Comparison of ENCODE assay signal across 9 cellular contexts in the genomic region with DNA sequence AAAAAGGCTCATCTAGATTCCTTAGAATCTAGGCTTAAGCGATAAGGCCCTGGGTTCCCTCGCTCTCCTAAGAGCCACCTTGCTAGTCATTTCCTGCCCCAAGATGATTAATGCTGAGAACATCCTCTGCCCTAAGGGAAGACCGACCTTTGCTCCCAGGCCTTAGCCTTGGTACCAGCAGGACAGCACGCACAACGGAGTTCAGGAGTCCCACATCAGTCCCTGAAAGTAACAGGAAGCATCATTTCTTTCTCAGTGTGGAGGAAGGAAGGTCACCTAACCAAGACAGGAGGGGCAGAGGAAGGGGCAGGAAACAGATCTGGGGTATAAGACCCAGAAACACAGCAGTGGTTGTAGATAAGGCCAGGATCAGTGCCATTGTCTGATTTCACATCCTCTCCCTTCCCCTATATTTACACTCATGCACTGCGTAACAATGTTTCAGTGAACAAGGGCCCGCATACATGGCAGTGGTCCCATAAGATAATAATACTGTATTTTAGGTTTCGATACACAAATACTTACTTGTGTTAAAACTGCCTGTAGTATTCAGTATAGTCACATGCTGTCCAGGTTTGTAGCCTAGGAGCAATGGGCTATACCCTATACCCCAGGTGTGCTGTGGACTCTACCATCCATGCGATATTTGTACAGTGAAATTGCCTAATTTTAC. TPM values are rescaled to one million over a fixed set of nuclear protein-coding genes. Genes with fewer than 3 reads are reported as not detected.
DNase-seq lines count a peak whose midpoint lies in the region; ATAC-seq and TF ChIP-seq lines count a peak whose summit lies in the region.
"Had no signal": no experiment of that assay in that cellular context is flagged by ENCODE, and none has a peak within 500 bp of the region (broad histone marks: within the 10 kb centered on the region; RNA-seq: fewer than 3 reads in every experiment).

No MANE protein-coding gene starts in this region.

- no peak overlapping the region for H2BK120ac ChIP-seq in H9 (ENCODE audit: low read depth, low read length, poor library complexity, severe bottlenecking)

- H2AK5ac ChIP-seq in H9 (ENCODE audit: insufficient read length, low read length), result no peak overlapping the region

- H3K23me2 ChIP-seq in H9 (ENCODE audit: insufficient read length, low read depth, low read length, poor library complexity, severe bottlenecking), result no peaks in the 10 kb centered on the region

- peak overlapping the region; percentile 45 for H3K27ac Mint-ChIP-seq in activated CD8-positive, alpha-beta T cell treated with anti-CD3 and anti-CD28 coated beads for 36 hours
- H3K27ac Mint-ChIP-seq in activated T-helper 1 cell treated with anti-CD3 and anti-CD28 coated beads, Interleukin-12 subunit alpha, Interleukin-12 subunit beta, Interleukin-2, Interleukin-4 antibody, amounts not matched to agents 30 ng/mL and 10 ng/mL and 1 ng/mL, durations not matched to agents 14 hours and 24 hours and 36 hours, result no peak overlapping the region
- H3K27ac Mint-ChIP-seq in H9, result no peak overlapping the region

- H3K23ac ChIP-seq in H9 (ENCODE audit: insufficient read length, low read depth, low read length), result no peak overlapping the region

- intact Hi-C loops in activated CD8-positive, alpha-beta T cell treated with anti-CD3 and anti-CD28 coated beads for 36 hours (cut with micrococcal nuclease), result no loop called here
- intact Hi-C loops in activated T-helper 1 cell treated with anti-CD3 and anti-CD28 coated beads, Interleukin-12 subunit alpha, Interleukin-12 subunit beta, Interleukin-2, Interleukin-4 antibody, amounts not matched to agents 30 ng/mL and 10 ng/mL and 1 ng/mL, durations not matched to agents 14 hours and 24 hours and 36 hours (cut with micrococcal nuclease), result no loop called here

- no peak overlapping the region for H2BK12ac ChIP-seq in H9 (ENCODE audit: insufficient read length, low read depth, low read length)

- no peak overlapping the region for H3K14ac ChIP-seq in H9 (ENCODE audit: insufficient read depth, low read length)

- no peak overlapping the region for H2AFZ ChIP-seq in H9 (ENCODE audit: low read length)

- peaks cover 8% of the 10 kb centered on the region for H3K4me1 Mint-ChIP-seq in activated CD8-positive, alpha-beta T cell treated with anti-CD3 and anti-CD28 coated beads for 36 hours (ENCODE audit: low read depth)
- peaks cover 5% of the 10 kb centered on the region for H3K4me1 Mint-ChIP-seq in activated T-helper 1 cell treated with anti-CD3 and anti-CD28 coated beads, Interleukin-12 subunit alpha, Interleukin-12 subunit beta, Interleukin-2, Interleukin-4 antibody, amounts not matched to agents 30 ng/mL and 10 ng/mL and 1 ng/mL, durations not matched to agents 14 hours and 24 hours and 36 hours (ENCODE audit: low read depth)
- peaks cover 3 to 4% of the 10 kb centered on the region in 2 experiments; a peak in 3 of 4 replicates for H3K4me1 Mint-ChIP-seq in H9

- H2BK20ac ChIP-seq in H9 (ENCODE audit: low read depth, low read length, poor library complexity, severe bottlenecking), result no peak overlapping the region

- no peak overlapping the region for H3K56ac ChIP-seq in H9 (ENCODE audit: insufficient read length, low read depth, low read length)

- H3K9me3 ChIP-seq in H9 (ENCODE audit: control insufficient read depth, low read depth, low read length), result no peaks in the 10 kb centered on the region

- H3K9me3 Mint-ChIP-seq in activated CD8-positive, alpha-beta T cell treated with anti-CD3 and anti-CD28 coated beads for 36 hours, result peaks cover 6% of the 10 kb centered on the region
- peaks cover 11% of the 10 kb centered on the region for H3K9me3 Mint-ChIP-seq in activated T-helper 1 cell treated with anti-CD3 and anti-CD28 coated beads, Interleukin-12 subunit alpha, Interleukin-12 subunit beta, Interleukin-2, Interleukin-4 antibody, amounts not matched to agents 30 ng/mL and 10 ng/mL and 1 ng/mL, durations not matched to agents 14 hours and 24 hours and 36 hours
- peaks cover 0 to 5% of the 10 kb centered on the region in 2 experiments; a peak in 3 of 5 replicates for H3K9me3 Mint-ChIP-seq in H9

- no peak overlapping the region for H4K8ac ChIP-seq in H9 (replicated peaks; ENCODE audit: insufficient read length, low read depth, low read length)

- no peak overlapping the region for H3K4me3 Mint-ChIP-seq in activated CD8-positive, alpha-beta T cell treated with anti-CD3 and anti-CD28 coated beads for 36 hours
- H3K4me3 Mint-ChIP-seq in activated T-helper 1 cell treated with anti-CD3 and anti-CD28 coated beads, Interleukin-12 subunit alpha, Interleukin-12 subunit beta, Interleukin-2, Interleukin-4 antibody, amounts not matched to agents 30 ng/mL and 10 ng/mL and 1 ng/mL, durations not matched to agents 14 hours and 24 hours and 36 hours, result no peak overlapping the region
- H3K4me3 Mint-ChIP-seq in H9, result no peak overlapping the region

- CTCF ChIA-PET in activated CD8-positive, alpha-beta T cell treated with anti-CD3 and anti-CD28 coated beads for 36 hours (lab: Charles Lee), result no interaction called here

- H3K18ac ChIP-seq in H9 (ENCODE audit: insufficient read length, low read depth, low read length), result no peak overlapping the region

- no peak overlapping the region for H2BK5ac ChIP-seq in H9 (ENCODE audit: insufficient read length, low read length)

- H3K36me3 Mint-ChIP-seq in activated CD8-positive, alpha-beta T cell treated with anti-CD3 and anti-CD28 coated beads for 36 hours (ENCODE audit: low read depth), result no peaks in the 10 kb centered on the region
- H3K36me3 Mint-ChIP-seq in activated T-helper 1 cell treated with anti-CD3 and anti-CD28 coated beads, Interleukin-12 subunit alpha, Interleukin-12 subunit beta, Interleukin-2, Interleukin-4 antibody, amounts not matched to agents 30 ng/mL and 10 ng/mL and 1 ng/mL, durations not matched to agents 14 hours and 24 hours and 36 hours (ENCODE audit: low read depth), result peaks cover 2% of the 10 kb centered on the region
- H3K36me3 Mint-ChIP-seq in H9 (ENCODE audit: insufficient read depth in 1 of 3, low read depth in 3 of 3), result no peaks in the 10 kb centered on the region; a peak in 1 of 7 replicates

- H4K20me1 ChIP-seq in H9 (ENCODE audit: control insufficient read depth, insufficient read depth, insufficient read length), result no peaks in the 10 kb centered on the region

- no peak overlapping the region for H3K9ac ChIP-seq in H9 (ENCODE audit: extremely low read depth, insufficient read length, low read length)

- POLR2A ChIA-PET in activated CD8-positive, alpha-beta T cell treated with anti-CD3 and anti-CD28 coated beads for 36 hours (lab: Charles Lee), result no interaction called here

- H3K79me2 ChIP-seq in H9 (ENCODE audit: insufficient read depth, low read length), result no peaks in the 10 kb centered on the region

- H3K4me2 ChIP-seq in H9 (ENCODE audit: insufficient read depth, insufficient read length, low read length), result no peak overlapping the region

- H3K79me1 ChIP-seq in H9 (ENCODE audit: insufficient read depth, low read depth, low read length, poor library complexity, severe bottlenecking), result no peaks in the 10 kb centered on the region

- H3K4ac ChIP-seq in H9 (ENCODE audit: low read depth, low read length), result no peak overlapping the region

- no peak overlapping the region for H4K91ac ChIP-seq in H9 (ENCODE audit: insufficient read length, low read depth, low read length)

- no peak overlapping the region for H3T11ph ChIP-seq in H9 (ENCODE audit: low read length)

- H3K27ac ChIP-seq in H9 (ENCODE audit: insufficient read length, low read depth, low read length), result no peak overlapping the region

- no peaks in the 10 kb centered on the region for H3K27me3 ChIP-seq in H9 (ENCODE audit: insufficient read depth, low read length)

- H4K5ac ChIP-seq in H9 (ENCODE audit: insufficient read length, low read depth, low read length), result no peak overlapping the region

- WGBS in H9 (ENCODE audit: extremely low coverage, insufficient read length, low lambda C conversion rate), result no CpG with 5 or more reads among the region's 9 CpGs

- H3K4me1 ChIP-seq in H9 (ENCODE audit: insufficient read depth, low read length), result no peaks in the 10 kb centered on the region; the same call in 1 of the 2 replicates

- H3K27me3 Mint-ChIP-seq in activated CD8-positive, alpha-beta T cell treated with anti-CD3 and anti-CD28 coated beads for 36 hours, result no peaks in the 10 kb centered on the region
- peaks cover 2% of the 10 kb centered on the region for H3K27me3 Mint-ChIP-seq in activated T-helper 1 cell treated with anti-CD3 and anti-CD28 coated beads, Interleukin-12 subunit alpha, Interleukin-12 subunit beta, Interleukin-2, Interleukin-4 antibody, amounts not matched to agents 30 ng/mL and 10 ng/mL and 1 ng/mL, durations not matched to agents 14 hours and 24 hours and 36 hours (ENCODE audit: insufficient read depth)
- no peaks in the 10 kb centered on the region for H3K27me3 Mint-ChIP-seq in H9 (ENCODE audit: low read depth)

- H2BK15ac ChIP-seq in H9 (ENCODE audit: low read depth, low read length), result no peak overlapping the region

- TF ChIP-seq CTCF in activated CD8-positive, alpha-beta T cell treated with anti-CD3 and anti-CD28 coated beads for 36 hours (IDR thresholded peaks at IDR 0.05), result no peak
- TF ChIP-seq CTCF in H9 (conservative IDR thresholded peaks at IDR 0.05), result no peak

- ATAC-seq in activated CD8-positive, alpha-beta T cell treated with anti-CD3 and anti-CD28 coated beads for 36 hours, result peak; percentile 74

- DNase-seq in stimulated activated CD4-positive, alpha-beta T cell treated with anti-CD3 and anti-CD28 coated beads, Interleukin-1b, Interleukin-23, amount 100 ng/mL, for 48 hours, result peak; percentile 14
- DNase-seq in stimulated activated CD4-positive, alpha-beta T cell treated with anti-CD3 and anti-CD28 coated beads, Interleukin-12 subunit alpha, Interleukin-12 subunit beta, amount 100 ng/mL, for 4 hours, result no peak
- peak; percentile 6 for DNase-seq in activated CD8-positive, alpha-beta T cell treated with anti-CD3 and anti-CD28 coated beads for 36 hours
- DNase-seq in iris pigment epithelial cell (ENCODE audit: low read depth), result peak; percentile 33
- DNase-seq in CD1c-positive myeloid dendritic cell (ENCODE audit: extremely low spot score), result no peak
- no peak for DNase-seq in activated T-helper 1 cell treated with anti-CD3 and anti-CD28 coated beads, Interleukin-12 subunit alpha, Interleukin-12 subunit beta, Interleukin-2, Interleukin-4 antibody, amounts not matched to agents 30 ng/mL and 10 ng/mL and 1 ng/mL, durations not matched to agents 14 hours and 24 hours and 36 hours (ENCODE audit: low spot score)
- DNase-seq in H9, result no peak
- DNase-seq in activated naive CD4-positive, alpha-beta T cell treated with Interleukin-2 at 50 U/mL for 16 hours, result no peak
- DNase-seq: posterior cingulate gyrus had no signal

RNA-seq across cellular contexts. Expression of a gene that starts 8.1 kb away (rescaled TPM):
- 100 to 1,000 TPM; 114 to 121 TPM for total RNA-seq in activated CD8-positive, alpha-beta T cell treated with anti-CD3 and anti-CD28 coated beads for 36 hours
- 156 and 167 TPM in 2 replicates for total RNA-seq in activated T-helper 1 cell treated with anti-CD3 and anti-CD28 coated beads, Interleukin-12 subunit alpha, Interleukin-12 subunit beta, Interleukin-2, Interleukin-4 antibody, amounts not matched to agents 30 ng/mL and 10 ng/mL and 1 ng/mL, durations not matched to agents 14 hours and 24 hours and 36 hours
- total RNA-seq in H9 (2021), result 24.5 and 26.3 TPM in 2 replicates

RNA-seq across cellular contexts. Expression of a gene that starts 55.0 kb away (rescaled TPM):
- 1 to 10 TPM; 1.5 to 1.8 TPM for total RNA-seq in activated CD8-positive, alpha-beta T cell treated with anti-CD3 and anti-CD28 coated beads for 36 hours
- 0.47 and 0.93 TPM in 2 replicates for total RNA-seq in activated T-helper 1 cell treated with anti-CD3 and anti-CD28 coated beads, Interleukin-12 subunit alpha, Interleukin-12 subunit beta, Interleukin-2, Interleukin-4 antibody, amounts not matched to agents 30 ng/mL and 10 ng/mL and 1 ng/mL, durations not matched to agents 14 hours and 24 hours and 36 hours
- 0.86 and 1.3 TPM in 2 replicates for total RNA-seq in H9 (2021)

RNA-seq across cellular contexts. Expression of a gene that starts 55.3 kb away (rescaled TPM):
- 10 to 100 TPM; 36.1 to 36.7 TPM for total RNA-seq in activated CD8-positive, alpha-beta T cell treated with anti-CD3 and anti-CD28 coated beads for 36 hours
- 36.6 and 38.0 TPM in 2 replicates for total RNA-seq in activated T-helper 1 cell treated with anti-CD3 and anti-CD28 coated beads, Interleukin-12 subunit alpha, Interleukin-12 subunit beta, Interleukin-2, Interleukin-4 antibody, amounts not matched to agents 30 ng/mL and 10 ng/mL and 1 ng/mL, durations not matched to agents 14 hours and 24 hours and 36 hours
- total RNA-seq in H9 (2021), result 38.5 and 41.0 TPM in 2 replicates

RNA-seq across cellular contexts. Expression of a gene that starts 55.3 kb away (rescaled TPM):
- 10 to 100 TPM; 22.5 to 23.9 TPM for total RNA-seq in activated CD8-positive, alpha-beta T cell treated with anti-CD3 and anti-CD28 coated beads for 36 hours
- total RNA-seq in activated T-helper 1 cell treated with anti-CD3 and anti-CD28 coated beads, Interleukin-12 subunit alpha, Interleukin-12 subunit beta, Interleukin-2, Interleukin-4 antibody, amounts not matched to agents 30 ng/mL and 10 ng/mL and 1 ng/mL, durations not matched to agents 14 hours and 24 hours and 36 hours, result 26.7 and 29.6 TPM in 2 replicates
- total RNA-seq in H9 (2021), result 23.1 and 25.0 TPM in 2 replicates

Comparison
In these comparisons a context has a peak if more than half of its experiments do, and no peak if none do; other contexts are left out.
1. DNase-seq: peak in stimulated activated CD4-positive, alpha-beta T cell treated with anti-CD3 and anti-CD28 coated beads, Interleukin-1b, Interleukin-23, amount 100 ng/mL, for 48 hours (single experiment), activated CD8-positive, alpha-beta T cell treated with anti-CD3 and anti-CD28 coated beads for 36 hours (single experiment) and iris pigment epithelial cell (single experiment); none in stimulated activated CD4-positive, alpha-beta T cell treated with anti-CD3 and anti-CD28 coated beads, Interleukin-12 subunit alpha, Interleukin-12 subunit beta, amount 100 ng/mL, for 4 hours (single experiment), CD1c-positive myeloid dendritic cell (single experiment), activated T-helper 1 cell treated with anti-CD3 and anti-CD28 coated beads, Interleukin-12 subunit alpha, Interleukin-12 subunit beta, Interleukin-2, Interleukin-4 antibody, amounts not matched to agents 30 ng/mL and 10 ng/mL and 1 ng/mL, durations not matched to agents 14 hours and 24 hours and 36 hours (single experiment), H9 (single experiment) and activated naive CD4-positive, alpha-beta T cell treated with Interleukin-2 at 50 U/mL for 16 hours (single experiment).